ENCODE assay signal across 20 cellular contexts in the genomic region with DNA sequence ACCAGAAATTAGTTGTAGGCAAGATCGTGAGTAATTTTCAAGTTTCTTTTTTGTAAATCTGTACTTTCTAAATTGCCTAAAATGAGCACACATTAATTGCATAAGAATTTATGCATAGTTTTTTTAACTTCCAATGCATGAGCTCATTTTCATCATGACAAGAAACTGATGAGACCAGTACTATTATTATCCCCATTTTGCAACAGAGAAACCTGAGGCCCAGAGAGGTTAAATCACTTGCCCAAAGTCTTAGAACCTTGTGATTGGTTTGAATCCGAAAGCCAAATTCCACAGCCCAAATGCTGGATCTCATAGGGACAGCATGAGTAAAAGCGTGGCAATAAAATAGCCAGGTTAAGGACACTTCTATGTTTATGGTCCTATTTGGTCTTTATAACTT.
"Had no signal": no experiment of that assay in that cellular context is flagged by ENCODE, and none has a peak within 500 bp of the region (broad histone marks: within the 10 kb centered on the region; RNA-seq: fewer than 3 reads in every experiment).

No MANE protein-coding gene starts in this region.

- H3K27me3 ChIP-seq: dorsolateral prefrontal cortex, esophagus muscularis mucosa, gastrocnemius medialis, heart right ventricle, left lung had no signal

- ATAC-seq: gastrocnemius medialis, heart right ventricle, left cardiac atrium, left lung, left ventricle myocardium superior, lower lobe of right lung, mucosa of descending colon had no signal

- H3K36me3 ChIP-seq: esophagus muscularis mucosa, gastrocnemius medialis, heart right ventricle, left lung, lower lobe of right lung had no signal

- H3K9me3 ChIP-seq: esophagus muscularis mucosa, gastrocnemius medialis, heart right ventricle, left lung, lower lobe of right lung, mucosa of descending colon had no signal

- H3K27ac ChIP-seq: coronary artery, esophagus muscularis mucosa, gastrocnemius medialis, heart right ventricle, left lung, lower lobe of right lung had no signal

- DNase-seq: dermis blood vessel endothelial cell; dorsolateral prefrontal cortex; effector CD4-positive, alpha-beta T cell; effector memory CD4-positive, alpha-beta T cell; foreskin fibroblast; foreskin melanocyte; gastrocnemius medialis; glutamatergic neuron; head of caudate nucleus; heart right ventricle; hippocampal formation; left cardiac atrium; left lung; left ventricle myocardium superior; lower lobe of right lung; mesenchymal stem cell; mucosa of descending colon; naive B cell had no signal

- H3K4me3 ChIP-seq: coronary artery, dorsolateral prefrontal cortex, esophagus muscularis mucosa, gastrocnemius medialis, heart right ventricle, left lung, lower lobe of right lung, mucosa of descending colon had no signal

- H3K4me1 ChIP-seq: gastrocnemius medialis had no signal
